Comparison of ENCODE assay signal across 26 cellular contexts in the genomic region with DNA sequence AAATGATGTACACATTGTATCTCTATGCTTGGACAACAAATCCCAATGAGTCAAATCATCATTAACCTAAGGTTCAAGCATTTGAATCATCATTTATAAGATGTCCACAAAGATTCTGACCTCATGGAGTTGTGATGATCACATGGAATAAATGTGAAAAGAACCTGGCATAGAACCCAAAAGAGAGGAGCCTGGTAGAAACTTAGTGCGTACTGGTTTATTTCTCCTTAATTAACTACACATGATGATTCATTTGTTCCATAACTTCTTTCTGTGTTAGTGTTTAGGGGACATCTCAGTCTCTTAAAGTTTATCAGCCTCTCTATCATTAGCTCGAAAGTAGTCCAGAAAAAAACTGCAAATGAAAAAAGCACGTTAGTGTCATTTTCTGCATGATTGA.
"Had no signal": no experiment of that assay in that cellular context is flagged by ENCODE, and none has a peak within 500 bp of the region (broad histone marks: within the 10 kb centered on the region; RNA-seq: fewer than 3 reads in every experiment).

No MANE protein-coding gene starts in this region.

- H3K4me3 ChIP-seq: gastrocnemius medialis, left lung, lower lobe of right lung, right atrium auricular region, stomach, suprapubic skin, tibial artery, upper lobe of right lung had no signal

- DNase-seq: activated CD4-positive, alpha-beta memory T cell treated with anti-CD3 and anti-CD28 coated beads, Interleukin-2, amount 10 ng/mL, durations not matched to agents 7 days and 5 days; activated CD4-positive, alpha-beta T cell treated with anti-CD3 and anti-CD28 coated beads, Interleukin-2, amount 10 ng/mL, durations not matched to agents 7 days and 5 days; activated CD4-positive, CD25-positive, alpha-beta regulatory T cell treated with anti-CD3 and anti-CD28 coated beads, Interleukin-2, amount 50 U/mL, for 72 hours; activated CD8-positive, alpha-beta memory T cell treated with anti-CD3 and anti-CD28 coated beads, Interleukin-2, amount 50 U/mL, for 48 hours; activated gamma-delta T cell; activated naive CD4-positive, alpha-beta T cell treated with anti-CD3 and anti-CD28 coated beads, Interleukin-2, amount 10 ng/mL, durations not matched to agents 7 days and 5 days; activated naive CD8-positive, alpha-beta T cell treated with anti-CD3 and anti-CD28 coated beads, Interleukin-2, amount 10 ng/mL, durations not matched to agents 7 days and 5 days; activated T-cell treated with anti-CD3 and anti-CD28 coated beads, Interleukin-2, amount 50 U/mL, for 24 hours; amniotic stem cell; caudate nucleus; gastrocnemius medialis; glutamatergic neuron; left lung; lower lobe of right lung; mesenchymal stem cell; stimulated activated CD4-positive, alpha-beta T cell treated with anti-CD3 and anti-CD28 coated beads, Interleukin-15, amount 100 ng/mL, for 24 hours; stimulated activated CD4-positive, alpha-beta T cell treated with anti-CD3 and anti-CD28 coated beads, Interleukin-2, amount 100 ng/mL, for 24 hours; stimulated activated naive B cell treated with anti-CD40 and anti-IgM and Interleukin-4, amounts not matched to agents 10 μg/mL and 1 μg/mL and 100 μg/mL, for 72 hours; stomach; T-helper 9 cell; tibial artery; upper lobe of right lung; WERI-Rb-1 had no signal

- ATAC-seq: gastrocnemius medialis; left lung; lower lobe of right lung; natural killer cell treated with Interleukin-12 subunit alpha and Interleukin-12 subunit beta and Interleukin-15 and Interleukin-18, amount 100 ng/mL, for 72 hours; stimulated activated naive B cell treated with anti-CD40 and anti-IgM and Interleukin-4, amounts not matched to agents 10 μg/mL and 1 μg/mL and 100 μg/mL, for 72 hours; upper lobe of right lung had no signal
